Comparison of ENCODE assay signal across 8 cellular contexts in genomic region chr10:79070091-79070610, GRCh38. TPM values are rescaled to one million over a fixed set of nuclear protein-coding genes. Genes with fewer than 3 reads are reported as not detected.
A peak's percentile ranks its signal among the peaks of the same experiment; 100 is the strongest.
DNase-seq lines count a peak whose midpoint lies in the region; ATAC-seq and TF ChIP-seq lines count a peak whose summit lies in the region.

No MANE protein-coding gene starts in this region.

- TF ChIP-seq EP300 in suprapubic skin (IDR thresholded peaks at IDR 0.05) = no peak

- peaks cover 51 to 61% (median 54%) of the 10 kb centered on the region in 11 experiments for H4K20me1 ChIP-seq in BLaER1 treated with 17β-estradiol and CSF1 and Interleukin-3, amounts not matched to agents 10 nM and 100 nM

- WGBS in suprapubic skin = 0% methylated on average over 11 of the region's 54 CpGs

- H3K9me3 ChIP-seq in BLaER1 treated with 17β-estradiol and CSF1 and Interleukin-3, amounts not matched to agents 10 nM and 100 nM (replicated peaks in 1 of 11) = no peaks in the 10 kb centered on the region
- H3K9me3 ChIP-seq in KOPT-K1 (ENCODE audit: insufficient read depth, low read length, poor library complexity, severe bottlenecking) = no peaks in the 10 kb centered on the region
- H3K9me3 ChIP-seq in suprapubic skin = no peaks in the 10 kb centered on the region

- no peaks in the 10 kb centered on the region for H3K36me3 Mint-ChIP-seq in chondrocyte (ENCODE audit: low read depth)

- peak overlapping the region; percentile 72 to 95 (median 91) for H3K27ac ChIP-seq in BLaER1 treated with 17β-estradiol and CSF1 and Interleukin-3, amounts not matched to agents 10 nM and 100 nM
- H3K27ac ChIP-seq in KOPT-K1 (ENCODE audit: low read depth, low read length, poor library complexity, severe bottlenecking) (peak overlapping the region; percentile 72), suprapubic skin (peak overlapping the region; percentile 98)

- peaks cover 46% of the 10 kb centered on the region for H3K4me1 Mint-ChIP-seq in chondrocyte (ENCODE audit: low read depth)

- peaks cover 47 to 68% (median 62%) of the 10 kb centered on the region in 10 experiments for H3K4me1 ChIP-seq in BLaER1 treated with 17β-estradiol and CSF1 and Interleukin-3, amounts not matched to agents 10 nM and 100 nM
- peaks cover 63% of the 10 kb centered on the region for H3K4me1 ChIP-seq in suprapubic skin

- peak overlapping the region; percentile 98 for H3K27ac Mint-ChIP-seq in chondrocyte (ENCODE audit: unreplicated experiment)

- H3K4me2 ChIP-seq in BLaER1 treated with 17β-estradiol and CSF1 and Interleukin-3, amounts not matched to agents 10 nM and 100 nM = peak overlapping the region; percentile 94 to 100 (median 99); a peak in 21 of 22 replicates

- peaks cover 0 to 6% (median 0%) of the 10 kb centered on the region in 11 experiments; a peak in 7 of 22 replicates for H3K27me3 ChIP-seq in BLaER1 treated with 17β-estradiol and CSF1 and Interleukin-3, amounts not matched to agents 10 nM and 100 nM
- H3K27me3 ChIP-seq in suprapubic skin = no peaks in the 10 kb centered on the region

- no peak for TF ChIP-seq POLR2A in suprapubic skin (IDR thresholded peaks at IDR 0.05)

- no peaks in the 10 kb centered on the region for H3K9me3 Mint-ChIP-seq in chondrocyte (ENCODE audit: low read depth)

- H3K27me3 Mint-ChIP-seq in chondrocyte (ENCODE audit: low read depth) = no peaks in the 10 kb centered on the region

- TF ChIP-seq CTCF in chondrocyte (IDR thresholded peaks at IDR 0.05) (no peak), suprapubic skin (IDR thresholded peaks at IDR 0.05) (no peak)

- peak overlapping the region; percentile 88 to 97 (median 95) for H3K9ac ChIP-seq in BLaER1 treated with 17β-estradiol and CSF1 and Interleukin-3, amounts not matched to agents 10 nM and 100 nM

- no peaks in the 10 kb centered on the region; a peak in 1 of 22 replicates for H3K36me3 ChIP-seq in BLaER1 treated with 17β-estradiol and CSF1 and Interleukin-3, amounts not matched to agents 10 nM and 100 nM
- no peaks in the 10 kb centered on the region for H3K36me3 ChIP-seq in KOPT-K1 (ENCODE audit: insufficient read depth, low read length)
- H3K36me3 ChIP-seq in suprapubic skin = no peaks in the 10 kb centered on the region

- peak overlapping the region; percentile 97 for H3K4me3 Mint-ChIP-seq in chondrocyte (ENCODE audit: unreplicated experiment)

- DNase-seq in chondrocyte (ENCODE audit: low spot score) (no peak), left lobe of liver (ENCODE audit: low spot score) (peak; percentile 74), suprapubic skin (ENCODE audit: low spot score in 2 of 2) (no peak), cerebellar cortex (ENCODE audit: low spot score) (no peak), NOMO-1 (lab: John Stamatoyannopoulos, UW; ENCODE audit: unreplicated experiment in 2 of 2) (no peak)

- H3K4me3 ChIP-seq in BLaER1 treated with 17β-estradiol and CSF1 and Interleukin-3, amounts not matched to agents 10 nM and 100 nM = peak overlapping the region; percentile 75 to 100 (median 98)
- peak overlapping the region; percentile 74 for H3K4me3 ChIP-seq in suprapubic skin

- ATAC-seq in left lobe of liver (peak; percentile 37), HG03135 (IDR thresholded peaks at IDR 0.05; ENCODE audit: unreplicated experiment) (no peak)

RNA-seq across cellular contexts. Expression of gene ZMIZ1, which starts 1.4 kb away (rescaled TPM):
- 46.2 to 74.6 TPM (median 48.7 TPM) in 3 replicates for total RNA-seq in chondrocyte
- 15.0 TPM for total RNA-seq in left lobe of liver
- total RNA-seq in suprapubic skin = 100 to 1,000 TPM in 1 of 4 donors, 10 to 100 TPM in 3; 71.9 to 104 (median 79.5) TPM
